1 cellular context compared by ENCODE assay signal in genomic region chr1:166838766-166839599, GRCh38.
A peak's percentile ranks its signal among the peaks of the same experiment; 100 is the strongest.
TF ChIP-seq lines count a peak whose summit lies in the region.

Gene POGK, plus strand, starts transcription at chr1:166839475. Its CDS starts 1,482 bp downstream, at chr1:166840957.

TF ChIP-seq in HepG2, 621 proteins besides CTCF, POLR2A, EP300 and RAD21 (continued from another document and continues in another):
- no peak for TF ChIP-seq PRDM10 (CRISPR knock-in tag; IDR thresholded peaks at IDR 0.05; ENCODE audit: low read depth)
- TF ChIP-seq MAFG (CRISPR knock-in tag; IDR thresholded peaks at IDR 0.05): no peak
- no peak for TF ChIP-seq PRPF4 (IDR thresholded peaks at IDR 0.05; ENCODE audit: low read depth, low read length, poor library complexity, severe bottlenecking)
- peak; percentile 96 for TF ChIP-seq ZNF547 (CRISPR knock-in tag; IDR thresholded peaks at IDR 0.05)
- TF ChIP-seq HMG20A (CRISPR knock-in tag; IDR thresholded peaks at IDR 0.05; ENCODE audit: borderline replicate concordance): peak; percentile 66
- TF ChIP-seq ZNF253 (CRISPR knock-in tag; IDR thresholded peaks at IDR 0.05; ENCODE audit: borderline replicate concordance): peak; percentile 84; the same call in 1 of the 2 replicates
- no peak for TF ChIP-seq ZNF207 (IDR thresholded peaks at IDR 0.05; ENCODE audit: borderline replicate concordance)
- TF ChIP-seq ZNF740 (CRISPR knock-in tag; IDR thresholded peaks at IDR 0.05): peak; percentile 53; the same call in 1 of the 2 replicates
- no peak for TF ChIP-seq ZBTB44 (CRISPR knock-in tag; IDR thresholded peaks at IDR 0.05)
- TF ChIP-seq STAG1 (CRISPR knock-in tag; IDR thresholded peaks at IDR 0.05): 0 out of 2 replicates have a peak, but pooled peaks have one; percentile 8
- peak; percentile 38; the same call in 1 of the 2 replicates for TF ChIP-seq ZNF710 (CRISPR knock-in tag; IDR thresholded peaks at IDR 0.05; ENCODE audit: borderline replicate concordance)
- no peak for TF ChIP-seq FOXM1 (CRISPR knock-in tag; IDR thresholded peaks at IDR 0.05)
- peak; percentile 92 for TF ChIP-seq SMYD3 (CRISPR knock-in tag; IDR thresholded peaks at IDR 0.05)
- no peak for TF ChIP-seq ELF4 (CRISPR knock-in tag; IDR thresholded peaks at IDR 0.05; ENCODE audit: borderline replicate concordance)
- TF ChIP-seq ZBTB3 (CRISPR knock-in tag; IDR thresholded peaks at IDR 0.05; ENCODE audit: borderline replicate concordance, low read depth): no peak
- no peak for TF ChIP-seq KDM5A (IDR thresholded peaks at IDR 0.05; ENCODE audit: borderline replicate concordance, low read length)
- TF ChIP-seq ZBTB26 (CRISPR knock-in tag; IDR thresholded peaks at IDR 0.05; ENCODE audit: borderline replicate concordance): no peak
- TF ChIP-seq ZNF703 (CRISPR knock-in tag; IDR thresholded peaks at IDR 0.05; ENCODE audit: borderline replicate concordance): no peak; the same call in 1 of the 2 replicates
- TF ChIP-seq PREB (CRISPR knock-in tag; IDR thresholded peaks at IDR 0.05): 0 out of 2 replicates have a peak, but pooled peaks have one; percentile 35
- peak; percentile 32 for TF ChIP-seq U2AF1 (optimal IDR thresholded peaks at IDR 0.05; ENCODE audit: low read depth, low read length)
- TF ChIP-seq ZNF501 (CRISPR knock-in tag; IDR thresholded peaks at IDR 0.05): peak; percentile 32; the same call in 1 of the 2 replicates
- TF ChIP-seq ZNF678 (CRISPR knock-in tag; IDR thresholded peaks at IDR 0.05): no peak; the same call in 1 of the 2 replicates
- TF ChIP-seq ZMYM2 (CRISPR knock-in tag; IDR thresholded peaks at IDR 0.05): no peak
- TF ChIP-seq RFXAP (CRISPR knock-in tag; IDR thresholded peaks at IDR 0.05; ENCODE audit: borderline replicate concordance): peak; percentile 88
- TF ChIP-seq ATF7-NPFF (CRISPR knock-in tag; IDR thresholded peaks at IDR 0.05; ENCODE audit: low read depth): peak; percentile 97
- TF ChIP-seq NCOA1 (CRISPR knock-in tag; IDR thresholded peaks at IDR 0.05): no peak
- TF ChIP-seq ZNF574 (CRISPR knock-in tag; IDR thresholded peaks at IDR 0.05): peak; percentile 90
- no peak for TF ChIP-seq HNRNPUL1 (IDR thresholded peaks at IDR 0.05; ENCODE audit: low read depth, low read length)
- TF ChIP-seq NR0B2 (CRISPR knock-in tag; IDR thresholded peaks at IDR 0.05): peak; percentile 92
- TF ChIP-seq ZNF784 (CRISPR knock-in tag; IDR thresholded peaks at IDR 0.05; ENCODE audit: borderline replicate concordance): peak; percentile 92
- TF ChIP-seq SKIL (CRISPR knock-in tag; IDR thresholded peaks at IDR 0.05; ENCODE audit: borderline replicate concordance): peak; percentile 30; the same call in 1 of the 2 replicates
- 0 out of 2 replicates have a peak, but pooled peaks have one; percentile 70 for TF ChIP-seq CERS6 (CRISPR knock-in tag; IDR thresholded peaks at IDR 0.05)
- peak; percentile 99 for TF ChIP-seq ZNF263 (CRISPR knock-in tag; IDR thresholded peaks at IDR 0.05)
- peak; percentile 97 for TF ChIP-seq ZNF274 (CRISPR knock-in tag; IDR thresholded peaks at IDR 0.05)
- TF ChIP-seq ZNF850 (CRISPR knock-in tag; conservative IDR thresholded peaks at IDR 0.05): no peak
- 0 out of 2 replicates have a peak, but pooled peaks have one; percentile 67 for TF ChIP-seq ZNF44 (CRISPR knock-in tag; IDR thresholded peaks at IDR 0.05)
- TF ChIP-seq NBN (conservative IDR thresholded peaks at IDR 0.05): no peak
- TF ChIP-seq PRDM4 (CRISPR knock-in tag; IDR thresholded peaks at IDR 0.05; ENCODE audit: borderline replicate concordance): no peak
- no peak for TF ChIP-seq PHF5A (CRISPR knock-in tag; IDR thresholded peaks at IDR 0.05; ENCODE audit: low read depth, unreplicated experiment)
